In genomic region chr2:85947593-85947992, GRCh38 we compare ENCODE assay signal across 24 cellular contexts.
"Had no signal": no experiment of that assay in that cellular context is flagged by ENCODE, and none has a peak within 500 bp of the region (broad histone marks: within the 10 kb centered on the region; RNA-seq: fewer than 3 reads in every experiment).

No MANE protein-coding gene starts in this region.

- H3K79me2 ChIP-seq: hepatocyte had no signal

- H3K4me3 ChIP-seq: coronary artery, dorsolateral prefrontal cortex, esophagus muscularis mucosa, gastroesophageal sphincter, heart left ventricle, hepatocyte, left lung, lower lobe of right lung, mucosa of descending colon had no signal

- FAIRE-seq: colon, endothelial cell of umbilical vein, frontal cortex, kidney had no signal

- DNase-seq: dermis blood vessel endothelial cell; dorsolateral prefrontal cortex; effector CD4-positive, alpha-beta T cell; effector memory CD4-positive, alpha-beta T cell; foreskin keratinocyte; heart left ventricle; hypothalamus; immature natural killer cell; islet precursor cell; kidney; left cardiac atrium; left lung; left ventricle myocardium superior; lower lobe of right lung; mesenchymal stem cell; mucosa of descending colon; naive B cell had no signal

- H2AFZ ChIP-seq: hepatocyte had no signal

- H3K27me3 ChIP-seq: dorsolateral prefrontal cortex, esophagus muscularis mucosa, foreskin keratinocyte, gastroesophageal sphincter, hepatocyte, left lung had no signal

- H3K36me3 ChIP-seq: esophagus muscularis mucosa, gastroesophageal sphincter, heart left ventricle, left lung, lower lobe of right lung had no signal

- H3K4me1 ChIP-seq: foreskin keratinocyte, gastroesophageal sphincter had no signal

- ATAC-seq: foreskin keratinocyte, gastroesophageal sphincter, heart left ventricle, left cardiac atrium, left lung, left ventricle myocardium superior, lower lobe of right lung, mucosa of descending colon had no signal

- H3K27ac ChIP-seq: coronary artery, dorsolateral prefrontal cortex, esophagus muscularis mucosa, foreskin keratinocyte, gastroesophageal sphincter, heart left ventricle, hepatocyte, left lung, lower lobe of right lung had no signal

- H3K4me2 ChIP-seq: hepatocyte had no signal
